ENCODE assay signal across 21 cellular contexts in the genomic region with DNA sequence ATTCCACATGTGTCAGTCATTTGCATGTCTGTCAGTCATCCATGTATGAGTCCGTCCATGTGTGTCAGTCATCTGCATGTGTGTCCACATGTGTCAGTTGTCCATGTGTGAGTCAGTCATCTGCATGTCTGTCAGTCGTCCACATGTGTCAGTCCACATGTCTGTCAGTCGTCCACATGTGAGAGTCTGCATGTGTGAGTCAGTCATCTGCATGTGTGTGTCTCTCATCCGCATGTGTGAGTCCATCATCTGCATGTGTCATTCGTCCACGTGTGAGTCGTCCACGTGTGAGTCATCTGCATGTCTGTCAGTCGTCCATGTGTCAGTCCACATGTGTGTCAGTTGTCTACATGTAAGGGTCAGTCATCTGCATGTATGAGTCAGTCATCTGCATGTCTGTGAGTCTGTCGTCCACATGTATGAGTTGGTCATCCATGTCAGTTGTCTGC.
DNase-seq lines count a peak whose midpoint lies in the region; ATAC-seq, FAIRE-seq and TF ChIP-seq lines count a peak whose summit lies in the region.
"Had no signal": no experiment of that assay in that cellular context is flagged by ENCODE, and none has a peak within 500 bp of the region (broad histone marks: within the 10 kb centered on the region; RNA-seq: fewer than 3 reads in every experiment).

No MANE protein-coding gene starts in this region.

- H3K27me3 Mint-ChIP-seq in HFFc6 (ENCODE audit: insufficient read depth) (no peaks in the 10 kb centered on the region; the same call in none of the 2 replicates), immature natural killer cell (ENCODE audit: low read depth in 3 of 3) (peaks cover 0 to 3% (median 1%) of the 10 kb centered on the region in 3 donors), H9 (ENCODE audit: low read depth) (no peaks in the 10 kb centered on the region)
- H3K27me3 Mint-ChIP-seq: activated CD4-positive, alpha-beta T cell treated with anti-CD3 and anti-CD28 coated beads, Interleukin-2, amount 10 ng/mL, durations not matched to agents 24 days and 14 days; CD4-positive, CD25-positive, alpha-beta regulatory T cell; stimulated activated memory B cell treated with anti-CD40 and anti-IgM and Interleukin-4, amounts not matched to agents 10 μg/mL and 1 μg/mL and 100 μg/mL, for 72 hours; T-helper 17 cell had no signal

- H3K4ac ChIP-seq in H9 (ENCODE audit: low read depth, low read length), result no peak overlapping the region

- no peak overlapping the region for H3T11ph ChIP-seq in H9 (ENCODE audit: low read length)

- H3K27me3 ChIP-seq in GM12878 (replicated peaks in 1 of 2; ENCODE audit: control insufficient read depth in 2 of 2, insufficient read depth in 2 of 2, low read length in 1 of 2), result no peaks in the 10 kb centered on the region
- H3K27me3 ChIP-seq in H9 (ENCODE audit: insufficient read depth, low read length), result no peaks in the 10 kb centered on the region
- H3K27me3 ChIP-seq: adrenal gland, sigmoid colon, upper lobe of right lung had no signal

- no peak overlapping the region for H3K56ac ChIP-seq in H9 (ENCODE audit: insufficient read length, low read depth, low read length)

- H3K9me3 ChIP-seq in GM12878 (replicated peaks; ENCODE audit: control insufficient read depth, insufficient read depth, low read length), result no peaks in the 10 kb centered on the region
- no peaks in the 10 kb centered on the region for H3K9me3 ChIP-seq in H9 (ENCODE audit: control insufficient read depth, low read depth, low read length)
- H3K9me3 ChIP-seq: adrenal gland, sigmoid colon, upper lobe of right lung had no signal

- H3K36me3 Mint-ChIP-seq in HFFc6 (ENCODE audit: low read depth) (peaks cover 53% of the 10 kb centered on the region), immature natural killer cell (peaks cover under 1 to 32% (median 3%) of the 10 kb centered on the region in 3 donors), H9 (ENCODE audit: insufficient read depth in 1 of 3, low read depth in 3 of 3) (peaks cover 37 to 67% (median 59%) of the 10 kb centered on the region in 3 experiments)

- H4K20me1 ChIP-seq in GM12878 (ENCODE audit: control insufficient read depth, insufficient read depth) (no peaks in the 10 kb centered on the region; the same call in 1 of the 2 replicates), H9 (ENCODE audit: control insufficient read depth, insufficient read depth, insufficient read length) (no peaks in the 10 kb centered on the region)

- no peak overlapping the region for H2BK5ac ChIP-seq in H9 (ENCODE audit: insufficient read length, low read length)

- no peak for ATAC-seq in GM12878
- ATAC-seq: stimulated activated memory B cell treated with anti-CD40 and anti-IgM and Interleukin-4, amounts not matched to agents 10 μg/mL and 1 μg/mL and 100 μg/mL, for 72 hours; T-helper 17 cell; upper lobe of right lung had no signal

- H3K36me3 ChIP-seq in GM12878 (ENCODE audit: control insufficient read depth in 2 of 2, insufficient read depth in 2 of 2, low read length in 1 of 2), result peaks cover 15 to 16% of the 10 kb centered on the region in 2 experiments; a peak in 3 of 4 replicates

- H3K79me2 ChIP-seq in GM12878 (ENCODE audit: control insufficient read depth, insufficient read depth, low read length), result no peaks in the 10 kb centered on the region
- H3K79me2 ChIP-seq in H9 (ENCODE audit: insufficient read depth, low read length), result no peaks in the 10 kb centered on the region

- no peak for TF ChIP-seq RAD21 in GM12878 (IDR thresholded peaks at IDR 0.05; ENCODE audit: insufficient read depth, low read depth, low read length)

- TF ChIP-seq CTCF in HFFc6 (IDR thresholded peaks at IDR 0.05) (no peak), GM12878 (IDR thresholded peaks at IDR 0.05 in 2 of 3, conservative IDR thresholded peaks at IDR 0.05 in 1 of 3; ENCODE audit: control insufficient read depth in 2 of 3, extremely low read depth in 1 of 3, insufficient read depth in 1 of 3, low read depth in 3 of 3, low read length in 3 of 3) (no peak), H9 (conservative IDR thresholded peaks at IDR 0.05) (no peak)

- H3K4me2 ChIP-seq in GM12878 (ENCODE audit: control insufficient read depth, insufficient read depth) (no peak overlapping the region), H9 (ENCODE audit: insufficient read depth, insufficient read length, low read length) (no peak overlapping the region)

- RAD21 ChIA-PET in GM12878 (lab: Charles Lee; ENCODE audit: unreplicated experiment), result no interaction called here

- SMC1A ChIA-PET in GM12878 (lab: Charles Lee; ENCODE audit: uncharacterized antibody, unreplicated experiment), result no interaction called here

- POLR2A ChIA-PET in GM12878 (lab: Charles Lee), result no interaction called here

- H2BK12ac ChIP-seq in H9 (ENCODE audit: insufficient read length, low read depth, low read length), result no peak overlapping the region

- CTCF ChIA-PET in GM12878 (lab: Yijun Ruan, JAX), result no interaction called here

- no peak overlapping the region for H3K4me3 ChIP-seq in GM12878
- H3K4me3 ChIP-seq: adrenal gland, sigmoid colon, upper lobe of right lung had no signal

- no peak overlapping the region for H2BK120ac ChIP-seq in H9 (ENCODE audit: low read depth, low read length, poor library complexity, severe bottlenecking)

- in situ Hi-C loops in GM12878 (cut with MboI), result no loop called here

- H3K23ac ChIP-seq in H9 (ENCODE audit: insufficient read length, low read depth, low read length), result no peak overlapping the region

- no peak for TF ChIP-seq EP300 in GM12878 (IDR thresholded peaks at IDR 0.05; ENCODE audit: borderline replicate concordance in 1 of 2, control insufficient read depth in 1 of 2, low read depth in 2 of 2, low read length in 2 of 2)

- H3K9ac ChIP-seq in GM12878 (ENCODE audit: control insufficient read depth, insufficient read depth, low read length) (no peak overlapping the region), H9 (ENCODE audit: extremely low read depth, insufficient read length, low read length) (no peak overlapping the region)

- no peak overlapping the region for H2BK20ac ChIP-seq in H9 (ENCODE audit: low read depth, low read length, poor library complexity, severe bottlenecking)

- no peak overlapping the region for H2BK15ac ChIP-seq in H9 (ENCODE audit: low read depth, low read length)

- H3K4me1 Mint-ChIP-seq in HFFc6 (ENCODE audit: low read depth) (no peaks in the 10 kb centered on the region), immature natural killer cell (peaks cover 13 to 22% of the 10 kb centered on the region in 2 donors), H9 (no peaks in the 10 kb centered on the region)
- H3K4me1 Mint-ChIP-seq: mesothelial cell of epicardium had no signal

- 86% methylated on average over 10 of the region's 10 CpGs for WGBS in GM12878 (ENCODE audit: insufficient coverage, insufficient replicate concordance, low lambda C conversion rate, missing lambda C conversion rate)
- no CpG with 5 or more reads among the region's 10 CpGs for WGBS in H9 (ENCODE audit: extremely low coverage, insufficient read length, low lambda C conversion rate)

- FAIRE-seq in GM12878 (lab: Jason Lieb, UNC), result no peak
- FAIRE-seq: H54, islet of Langerhans had no signal

- H4K91ac ChIP-seq in H9 (ENCODE audit: insufficient read length, low read depth, low read length), result no peak overlapping the region

- H4K5ac ChIP-seq in H9 (ENCODE audit: insufficient read length, low read depth, low read length), result no peak overlapping the region

- H2AFZ ChIP-seq in GM12878 (ENCODE audit: control insufficient read depth, low read depth, low read length) (no peak overlapping the region), H9 (ENCODE audit: low read length) (no peak overlapping the region)

- DNase-seq in activated CD4-positive, alpha-beta T cell treated with anti-CD3 and anti-CD28 coated beads for 48 hours, result peak; percentile 30
- no peak for DNase-seq in activated CD4-positive, alpha-beta T cell treated with anti-CD3 and anti-CD28 coated beads for 4 hours
- DNase-seq in HFFc6 (peak; percentile 7), GM12878 (ENCODE audit: low read depth, low spot score) (peak; percentile 16), kidney tubule cell (ENCODE audit: low spot score) (peak; percentile 53), immature natural killer cell (no peak), H9 (no peak), NCI-H446 treated with DMSO at 0.1 percent for 48 hours (lab: John Stamatoyannopoulos, UW) (no peak)
- DNase-seq: activated CD4-positive, alpha-beta T cell treated with anti-CD3 and anti-CD28 coated beads, Interleukin-2, amount 10 ng/mL, durations not matched to agents 24 days and 14 days; CD4-positive, CD25-positive, alpha-beta regulatory T cell; cerebellar nuclear complex; NCI-H1092; NCI-H2171; sigmoid colon; T-helper 17 cell; upper lobe of right lung had no signal

- no peak overlapping the region for H3K14ac ChIP-seq in H9 (ENCODE audit: insufficient read depth, low read length)

- peaks cover 11% of the 10 kb centered on the region for H3K4me1 ChIP-seq in GM12878 (ENCODE audit: control insufficient read depth, insufficient read depth, low read length)
- no peaks in the 10 kb centered on the region for H3K4me1 ChIP-seq in H9 (ENCODE audit: insufficient read depth, low read length)
- H3K4me1 ChIP-seq: adrenal gland, sigmoid colon, upper lobe of right lung had no signal

- no peaks in the 10 kb centered on the region for H3K23me2 ChIP-seq in H9 (ENCODE audit: insufficient read length, low read depth, low read length, poor library complexity, severe bottlenecking)

- H3K4me3 Mint-ChIP-seq in HFFc6 (no peak overlapping the region), immature natural killer cell (no peak overlapping the region), H9 (no peak overlapping the region)
- H3K4me3 Mint-ChIP-seq: activated CD4-positive, alpha-beta T cell treated with anti-CD3 and anti-CD28 coated beads, Interleukin-2, amount 10 ng/mL, durations not matched to agents 24 days and 14 days; CD4-positive, CD25-positive, alpha-beta regulatory T cell; mesothelial cell of epicardium; stimulated activated memory B cell treated with anti-CD40 and anti-IgM and Interleukin-4, amounts not matched to agents 10 μg/mL and 1 μg/mL and 100 μg/mL, for 72 hours; T-helper 17 cell had no signal

- H3K18ac ChIP-seq in H9 (ENCODE audit: insufficient read length, low read depth, low read length), result no peak overlapping the region

- BruUV-seq in GM12878 (replicated peaks; lab: Mats Ljungman, UMichigan), result no TSS peak

- H3K9me3 Mint-ChIP-seq in HFFc6 (no peaks in the 10 kb centered on the region), immature natural killer cell (no peaks in the 10 kb centered on the region), H9 (no peaks in the 10 kb centered on the region; a peak in 1 of 5 replicates)
- H3K9me3 Mint-ChIP-seq: activated CD4-positive, alpha-beta T cell treated with anti-CD3 and anti-CD28 coated beads, Interleukin-2, amount 10 ng/mL, durations not matched to agents 24 days and 14 days; CD4-positive, CD25-positive, alpha-beta regulatory T cell; stimulated activated memory B cell treated with anti-CD40 and anti-IgM and Interleukin-4, amounts not matched to agents 10 μg/mL and 1 μg/mL and 100 μg/mL, for 72 hours had no signal

- no peak overlapping the region for H3K27ac Mint-ChIP-seq in HFFc6
- peak overlapping the region in 2 of 6 donors; percentile 12 to 39 for H3K27ac Mint-ChIP-seq in immature natural killer cell
- H3K27ac Mint-ChIP-seq in H9, result peak overlapping the region in 1 of 3 experiments; percentile 25; a peak in 1 of 7 replicates
- H3K27ac Mint-ChIP-seq: activated CD4-positive, alpha-beta T cell treated with anti-CD3 and anti-CD28 coated beads, Interleukin-2, amount 10 ng/mL, durations not matched to agents 24 days and 14 days; mesothelial cell of epicardium; stimulated activated memory B cell treated with anti-CD40 and anti-IgM and Interleukin-4, amounts not matched to agents 10 μg/mL and 1 μg/mL and 100 μg/mL, for 72 hours; T-helper 17 cell had no signal

- H2AK5ac ChIP-seq in H9 (ENCODE audit: insufficient read length, low read length), result no peak overlapping the region

- no peak; the same call in 1 of the 2 replicates for TF ChIP-seq POLR2A in GM12878 (IDR thresholded peaks at IDR 0.05; ENCODE audit: low read depth, low read length)

- H3K79me1 ChIP-seq in H9 (ENCODE audit: insufficient read depth, low read depth, low read length, poor library complexity, severe bottlenecking), result no peaks in the 10 kb centered on the region

- H3K27ac ChIP-seq in GM12878 (ENCODE audit: control insufficient read depth, insufficient read depth), result no peak overlapping the region
- H3K27ac ChIP-seq in H9 (ENCODE audit: insufficient read length, low read depth, low read length), result no peak overlapping the region
- H3K27ac ChIP-seq: adrenal gland, sigmoid colon, upper lobe of right lung had no signal

- intact Hi-C loops in GM12878 (cut with micrococcal nuclease; ENCODE audit: unreplicated experiment), result no loop called here

- no peak overlapping the region for H4K8ac ChIP-seq in H9 (replicated peaks; ENCODE audit: insufficient read length, low read depth, low read length)

Comparison
In these comparisons a context has a peak if more than half of its experiments do, and no peak if none do; other contexts are left out.
1. DNase-seq: peak in activated CD4-positive, alpha-beta T cell treated with anti-CD3 and anti-CD28 coated beads for 48 hours (single experiment), HFFc6 (single experiment), GM12878 (single experiment) and kidney tubule cell (single experiment); none in activated CD4-positive, alpha-beta T cell treated with anti-CD3 and anti-CD28 coated beads for 4 hours (0 of 2), immature natural killer cell (0 of 3), H9 (single experiment) and NCI-H446 treated with DMSO at 0.1 percent for 48 hours (single experiment).